ENCODE assay signal across 27 cellular contexts in genomic region chr3:32699429-32699828, GRCh38.
"Had no signal": no experiment of that assay in that cellular context is flagged by ENCODE, and none has a peak within 500 bp of the region (broad histone marks: within the 10 kb centered on the region; RNA-seq: fewer than 3 reads in every experiment).

No MANE protein-coding gene starts in this region.

- H3K27me3 ChIP-seq: breast epithelium, ovary, right lobe of liver, stomach, thyroid gland, upper lobe of left lung had no signal

- H3K9me3 ChIP-seq: breast epithelium, ovary, right lobe of liver, stomach, thyroid gland, upper lobe of left lung had no signal

- H3K27ac Mint-ChIP-seq: activated CD4-positive, alpha-beta memory T cell treated with anti-CD3 and anti-CD28 coated beads, Interleukin-2, amount 10 ng/mL, durations not matched to agents 7 days and 5 days; activated CD4-positive, alpha-beta T cell treated with anti-CD3 and anti-CD28 coated beads, Interleukin-2, amount 10 ng/mL, durations not matched to agents 7 days and 5 days; activated naive CD4-positive, alpha-beta T cell treated with anti-CD3 and anti-CD28 coated beads, Interleukin-2, amount 50 U/mL, for 72 hours; activated T-cell treated with anti-CD3 and anti-CD28 coated beads, Interleukin-2, amount 50 U/mL, for 24 hours; memory B cell; naive thymus-derived CD8-positive, alpha-beta T cell; progenitor cell of endocrine pancreas; stimulated activated effector memory CD8-positive, alpha-beta T cell treated with anti-CD3 and anti-CD28 coated beads, Interleukin-12 subunit alpha, Interleukin-12 subunit beta, amount 100 ng/mL, for 72 hours; T-helper 1 cell treated with Interleukin-12 subunit alpha and Interleukin-12 subunit beta and Interleukin-4 antibody, amounts not matched to agents 30 μg/mL and 1 μg/mL, for 36 hours had no signal

- H3K9me3 Mint-ChIP-seq: activated CD4-positive, alpha-beta memory T cell treated with anti-CD3 and anti-CD28 coated beads, Interleukin-2, amount 10 ng/mL, durations not matched to agents 7 days and 5 days; activated CD4-positive, alpha-beta T cell treated with anti-CD3 and anti-CD28 coated beads, Interleukin-2, amount 10 ng/mL, durations not matched to agents 7 days and 5 days; activated naive CD4-positive, alpha-beta T cell treated with anti-CD3 and anti-CD28 coated beads, Interleukin-2, amount 50 U/mL, for 72 hours; activated T-cell treated with anti-CD3 and anti-CD28 coated beads, Interleukin-2, amount 50 U/mL, for 24 hours; central memory CD8-positive, alpha-beta T cell; memory B cell; naive thymus-derived CD8-positive, alpha-beta T cell; stimulated activated effector memory CD8-positive, alpha-beta T cell treated with anti-CD3 and anti-CD28 coated beads, Interleukin-12 subunit alpha, Interleukin-12 subunit beta, amount 100 ng/mL, for 72 hours; T-helper 1 cell treated with Interleukin-12 subunit alpha and Interleukin-12 subunit beta and Interleukin-4 antibody, amounts not matched to agents 30 μg/mL and 1 μg/mL, for 36 hours had no signal

- H3K27me3 Mint-ChIP-seq: activated CD4-positive, alpha-beta memory T cell treated with anti-CD3 and anti-CD28 coated beads, Interleukin-2, amount 10 ng/mL, durations not matched to agents 7 days and 5 days; activated CD4-positive, alpha-beta T cell treated with anti-CD3 and anti-CD28 coated beads, Interleukin-2, amount 10 ng/mL, durations not matched to agents 7 days and 5 days; activated T-cell treated with anti-CD3 and anti-CD28 coated beads, Interleukin-2, amount 50 U/mL, for 24 hours; central memory CD8-positive, alpha-beta T cell; memory B cell; naive thymus-derived CD8-positive, alpha-beta T cell; progenitor cell of endocrine pancreas had no signal

- H3K36me3 ChIP-seq: breast epithelium, ovary, stomach, thyroid gland, upper lobe of left lung had no signal

- H3K27ac ChIP-seq: breast epithelium, epithelial cell of prostate, ovary, right lobe of liver, skin epidermis, stomach, thyroid gland had no signal

- H3K4me3 ChIP-seq: breast epithelium, ovary, right lobe of liver, skin epidermis, stomach, thyroid gland, upper lobe of left lung had no signal

- H3K4me1 ChIP-seq: breast epithelium, right lobe of liver had no signal

- ATAC-seq: activated naive CD4-positive, alpha-beta T cell treated with anti-CD3 and anti-CD28 coated beads, Interleukin-2, amount 50 U/mL, for 72 hours; left cardiac atrium; naive thymus-derived CD8-positive, alpha-beta T cell; right lobe of liver; stimulated activated effector memory CD8-positive, alpha-beta T cell treated with anti-CD3 and anti-CD28 coated beads, Interleukin-12 subunit alpha, Interleukin-12 subunit beta, amount 100 ng/mL, for 72 hours had no signal

- H3K4me3 Mint-ChIP-seq: activated CD4-positive, alpha-beta memory T cell treated with anti-CD3 and anti-CD28 coated beads, Interleukin-2, amount 10 ng/mL, durations not matched to agents 7 days and 5 days; activated CD4-positive, alpha-beta T cell treated with anti-CD3 and anti-CD28 coated beads, Interleukin-2, amount 10 ng/mL, durations not matched to agents 7 days and 5 days; activated T-cell treated with anti-CD3 and anti-CD28 coated beads, Interleukin-2, amount 50 U/mL, for 24 hours; central memory CD8-positive, alpha-beta T cell; memory B cell; naive thymus-derived CD8-positive, alpha-beta T cell; stimulated activated effector memory CD8-positive, alpha-beta T cell treated with anti-CD3 and anti-CD28 coated beads, Interleukin-12 subunit alpha, Interleukin-12 subunit beta, amount 100 ng/mL, for 72 hours; T-helper 1 cell treated with Interleukin-12 subunit alpha and Interleukin-12 subunit beta and Interleukin-4 antibody, amounts not matched to agents 30 μg/mL and 1 μg/mL, for 36 hours had no signal

- DNase-seq: activated CD4-positive, alpha-beta memory T cell treated with anti-CD3 and anti-CD28 coated beads, Interleukin-2, amount 10 ng/mL, durations not matched to agents 7 days and 5 days; activated CD4-positive, alpha-beta T cell treated with anti-CD3 and anti-CD28 coated beads, Interleukin-2, amount 10 ng/mL, durations not matched to agents 7 days and 5 days; activated CD4-positive, CD25-positive, alpha-beta regulatory T cell treated with anti-CD3 and anti-CD28 coated beads, Interleukin-2, amount 50 U/mL, for 72 hours; activated CD8-positive, alpha-beta memory T cell treated with anti-CD3 and anti-CD28 coated beads, Interleukin-2, amount 50 U/mL, for 48 hours; activated gamma-delta T cell treated with Interleukin-2 at 50 U/mL for 16 hours; activated T-cell treated with anti-CD3 and anti-CD28 coated beads, Interleukin-2, amount 50 U/mL, for 24 hours; effector CD8-positive, alpha-beta T cell; left cardiac atrium; naive thymus-derived CD8-positive, alpha-beta T cell; ovary; right lobe of liver; stimulated activated CD4-positive, alpha-beta T cell treated with anti-CD3 and anti-CD28 coated beads, Interleukin-12 subunit alpha, Interleukin-12 subunit beta, amount 100 ng/mL, for 4 hours; stimulated activated CD4-positive, alpha-beta T cell treated with anti-CD3 and anti-CD28 coated beads, Interleukin-4, amount 100 ng/mL, for 1 hour; stomach; SW 1271; T1000; thyroid gland; upper lobe of left lung had no signal
